ENCODE assay signal across 19 cellular contexts in the genomic region with DNA sequence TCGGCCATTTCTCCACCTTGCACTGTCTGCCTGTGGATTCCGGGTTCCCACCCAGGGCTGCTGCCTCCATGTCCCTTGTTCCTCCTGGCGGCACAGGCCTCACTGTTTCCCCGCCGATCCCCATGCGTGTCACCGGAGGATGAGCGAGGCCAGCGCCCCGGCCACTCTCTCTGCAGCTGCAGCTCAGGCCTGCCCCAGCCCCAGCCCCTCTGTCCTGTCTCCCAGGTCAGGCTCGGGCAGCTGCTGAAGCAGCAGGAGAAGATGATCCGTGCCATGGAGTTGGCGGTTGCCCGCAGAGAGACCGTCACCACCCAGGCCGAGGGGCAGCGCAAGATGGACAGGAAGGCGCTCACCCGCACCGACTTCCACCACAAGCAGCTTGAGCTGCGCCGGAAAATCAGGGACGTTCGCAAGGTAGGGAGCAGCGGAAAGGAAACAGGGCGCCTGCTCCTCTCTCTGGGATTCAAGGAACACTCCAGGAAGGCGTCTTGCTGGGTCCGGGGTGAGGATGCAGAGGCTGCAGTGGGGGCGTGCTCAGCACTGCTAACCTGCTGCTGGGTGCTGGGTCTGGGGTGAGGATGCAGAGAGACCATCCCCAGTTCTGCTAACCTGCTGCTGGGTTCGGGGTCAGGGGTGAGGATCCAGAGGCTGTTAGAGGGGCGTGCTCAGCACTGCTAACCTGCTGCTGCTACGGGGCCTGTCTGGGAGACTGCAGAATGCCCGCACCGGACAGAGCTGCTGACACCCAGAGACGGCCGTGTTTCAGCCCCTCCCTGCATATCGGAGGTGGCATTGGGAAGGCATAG. TPM values are rescaled to one million over a fixed set of nuclear protein-coding genes. Genes with fewer than 3 reads are reported as not detected.
"Had no signal": no experiment of that assay in that cellular context is flagged by ENCODE, and none has a peak within 500 bp of the region (broad histone marks: within the 10 kb centered on the region; RNA-seq: fewer than 3 reads in every experiment).

No MANE protein-coding gene starts in this region.

- H3K4me3 ChIP-seq: esophagus muscularis mucosa, right lobe of liver, SJSA1, transverse colon had no signal

- H3K36me3 ChIP-seq: brain microvascular endothelial cell, neutrophil, right lobe of liver, SJSA1, transverse colon had no signal

- H3K9me3 ChIP-seq: esophagus muscularis mucosa, neutrophil, right lobe of liver, SJSA1, transverse colon had no signal

- ATAC-seq: activated CD8-positive, alpha-beta T cell treated with anti-CD3 and anti-CD28 coated beads, Interleukin-2, amount 10 ng/mL, durations not matched to agents 7 days and 5 days; right lobe of liver; T-cell had no signal

- H3K4me1 ChIP-seq: right lobe of liver, SJSA1 had no signal

- DNase-seq: activated CD4-positive, alpha-beta T cell treated with anti-CD3 and anti-CD28 coated beads for 4 hours; activated CD8-positive, alpha-beta memory T cell treated with anti-CD3 and anti-CD28 coated beads, Interleukin-2, amount 50 U/mL, for 48 hours; activated CD8-positive, alpha-beta T cell treated with anti-CD3 and anti-CD28 coated beads, Interleukin-2, amount 10 ng/mL, durations not matched to agents 7 days and 5 days; amniotic stem cell; brain microvascular endothelial cell; cerebellar nuclear complex; stimulated activated naive CD4-positive, alpha-beta T cell; substantia nigra; T-cell; transverse colon had no signal

- H3K4me3 Mint-ChIP-seq: activated CD8-positive, alpha-beta T cell treated with anti-CD3 and anti-CD28 coated beads, Interleukin-2, amount 10 ng/mL, durations not matched to agents 7 days and 5 days; activated naive CD4-positive, alpha-beta T cell treated with anti-CD3 and anti-CD28 coated beads, Interleukin-2, amount 50 U/mL, for 24 hours; activated T-helper 1 cell treated with anti-CD3 and anti-CD28 coated beads, Interleukin-12 subunit alpha, Interleukin-12 subunit beta, Interleukin-2, Interleukin-4 antibody, amounts not matched to agents 30 ng/mL and 10 ng/mL and 1 ng/mL, durations not matched to agents 14 hours and 24 hours and 36 hours; mesothelial cell of epicardium; T-cell had no signal

- H3K36me3 Mint-ChIP-seq: activated naive CD4-positive, alpha-beta T cell treated with anti-CD3 and anti-CD28 coated beads, Interleukin-2, amount 50 U/mL, for 24 hours; T-cell had no signal

- H3K27me3 Mint-ChIP-seq: activated naive CD4-positive, alpha-beta T cell treated with anti-CD3 and anti-CD28 coated beads, Interleukin-2, amount 50 U/mL, for 24 hours; progenitor cell of endocrine pancreas had no signal

- H3K4me1 Mint-ChIP-seq: mesothelial cell of epicardium had no signal

- H3K9me3 Mint-ChIP-seq: activated naive CD4-positive, alpha-beta T cell treated with anti-CD3 and anti-CD28 coated beads, Interleukin-2, amount 50 U/mL, for 24 hours; activated T-helper 1 cell treated with anti-CD3 and anti-CD28 coated beads, Interleukin-12 subunit alpha, Interleukin-12 subunit beta, Interleukin-2, Interleukin-4 antibody, amounts not matched to agents 30 ng/mL and 10 ng/mL and 1 ng/mL, durations not matched to agents 14 hours and 24 hours and 36 hours; mesothelial cell of epicardium; T-cell had no signal

- H3K27ac Mint-ChIP-seq: activated CD8-positive, alpha-beta T cell treated with anti-CD3 and anti-CD28 coated beads, Interleukin-2, amount 10 ng/mL, durations not matched to agents 7 days and 5 days; activated naive CD4-positive, alpha-beta T cell treated with anti-CD3 and anti-CD28 coated beads, Interleukin-2, amount 50 U/mL, for 24 hours; activated T-helper 1 cell treated with anti-CD3 and anti-CD28 coated beads, Interleukin-12 subunit alpha, Interleukin-12 subunit beta, Interleukin-2, Interleukin-4 antibody, amounts not matched to agents 30 ng/mL and 10 ng/mL and 1 ng/mL, durations not matched to agents 14 hours and 24 hours and 36 hours; mesothelial cell of epicardium; progenitor cell of endocrine pancreas; T-cell had no signal

- H3K27me3 ChIP-seq: brain microvascular endothelial cell, esophagus muscularis mucosa, right lobe of liver, SJSA1, transverse colon had no signal

- H3K27ac ChIP-seq: brain microvascular endothelial cell, esophagus muscularis mucosa, right lobe of liver, SJSA1, transverse colon, VCaP had no signal

RNA-seq across cellular contexts. Expression of gene CCDC40, which starts 58.8 kb away (rescaled TPM):
- total RNA-seq: activated CD8-positive, alpha-beta T cell treated with anti-CD3 and anti-CD28 coated beads, Interleukin-2, amount 10 ng/mL, durations not matched to agents 7 days and 5 days had no signal
